ENCODE assay signal across 20 cellular contexts in genomic region chr11:117000741-117001096, GRCh38.
DNase-seq lines count a peak whose midpoint lies in the region; ATAC-seq, FAIRE-seq and TF ChIP-seq lines count a peak whose summit lies in the region.
"Had no signal": no experiment of that assay in that cellular context is flagged by ENCODE, and none has a peak within 500 bp of the region (broad histone marks: within the 10 kb centered on the region; RNA-seq: fewer than 3 reads in every experiment).

No MANE protein-coding gene starts in this region.

- H3K4me1 ChIP-seq in right lobe of liver: no peaks in the 10 kb centered on the region

- H3K9me3 Mint-ChIP-seq in natural killer cell treated with Interleukin-12 subunit alpha and Interleukin-12 subunit beta and Interleukin-15 and Interleukin-18, amount 100 ng/mL, for 72 hours: no peaks in the 10 kb centered on the region
- no peaks in the 10 kb centered on the region for H3K9me3 Mint-ChIP-seq in natural killer cell
- H3K9me3 Mint-ChIP-seq in activated B cell treated with CpG ODN at 0.5 μM for 24 hours: no peaks in the 10 kb centered on the region
- H3K9me3 Mint-ChIP-seq: activated T-cell treated with anti-CD3 and anti-CD28 coated beads, Interleukin-2, amount 50 U/mL, for 24 hours; IgD-negative memory B cell; mesothelial cell of epicardium had no signal

- TF ChIP-seq CTCF in natural killer cell (IDR thresholded peaks at IDR 0.05) (no peak), activated B cell treated with CpG ODN at 0.5 μM for 24 hours (IDR thresholded peaks at IDR 0.05) (no peak), right lobe of liver (IDR thresholded peaks at IDR 0.05) (no peak)

- peaks cover 6% of the 10 kb centered on the region for H3K36me3 Mint-ChIP-seq in natural killer cell treated with Interleukin-12 subunit alpha and Interleukin-12 subunit beta and Interleukin-15 and Interleukin-18, amount 100 ng/mL, for 72 hours
- no peaks in the 10 kb centered on the region for H3K36me3 Mint-ChIP-seq in natural killer cell
- H3K36me3 Mint-ChIP-seq in activated B cell treated with CpG ODN at 0.5 μM for 24 hours (ENCODE audit: low read depth): peaks cover 20% of the 10 kb centered on the region
- H3K36me3 Mint-ChIP-seq: mesothelial cell of epicardium had no signal

- peaks cover 49 to 59% of the 10 kb centered on the region in 2 donors for H3K4me1 Mint-ChIP-seq in natural killer cell treated with Interleukin-12 subunit alpha and Interleukin-12 subunit beta and Interleukin-15 and Interleukin-18, amount 100 ng/mL, for 72 hours (ENCODE audit: low read depth in 2 of 2)
- peaks cover 53 to 62% of the 10 kb centered on the region in 2 donors for H3K4me1 Mint-ChIP-seq in natural killer cell
- H3K4me1 Mint-ChIP-seq in activated B cell treated with CpG ODN at 0.5 μM for 24 hours: peaks cover 66% of the 10 kb centered on the region

- no peak overlapping the region for H3K27ac ChIP-seq in right lobe of liver
- H3K27ac ChIP-seq: vagina had no signal

- no peak overlapping the region for H3K4me3 Mint-ChIP-seq in natural killer cell treated with Interleukin-12 subunit alpha and Interleukin-12 subunit beta and Interleukin-15 and Interleukin-18, amount 100 ng/mL, for 72 hours
- H3K4me3 Mint-ChIP-seq in natural killer cell (no peak overlapping the region), activated B cell treated with CpG ODN at 0.5 μM for 24 hours (no peak overlapping the region)
- H3K4me3 Mint-ChIP-seq: activated CD8-positive, alpha-beta T cell treated with anti-CD3 and anti-CD28 coated beads, Interleukin-2, amount 10 ng/mL, durations not matched to agents 7 days and 5 days; activated T-cell treated with anti-CD3 and anti-CD28 coated beads, Interleukin-2, amount 50 U/mL, for 24 hours; mesothelial cell of epicardium had no signal

- no peak for DNase-seq in natural killer cell treated with Interleukin-12 subunit alpha and Interleukin-12 subunit beta and Interleukin-15 and Interleukin-18, amount 100 ng/mL, for 72 hours (ENCODE audit: low spot score)
- no peak for DNase-seq in natural killer cell
- no peak for DNase-seq in activated B cell treated with CpG ODN at 0.5 μM for 24 hours
- DNase-seq in right lobe of liver: no peak
- no peak for DNase-seq in HPDE6-E6E7 (ENCODE audit: extremely low spot score)
- no peak for DNase-seq in iPS-NIHi11 (ENCODE audit: low spot score)
- DNase-seq: activated CD8-positive, alpha-beta T cell treated with anti-CD3 and anti-CD28 coated beads, Interleukin-2, amount 10 ng/mL, durations not matched to agents 7 days and 5 days; activated naive CD4-positive, alpha-beta T cell treated with Interleukin-2 at 50 U/mL for 16 hours; activated T-cell treated with anti-CD3 and anti-CD28 coated beads, Interleukin-2, amount 50 U/mL, for 24 hours; hippocampal formation; left cardiac atrium; MG63; NCI-H1694 treated with DMSO at 0.1 percent for 48 hours; stimulated activated CD4-positive, alpha-beta T cell treated with anti-CD3 and anti-CD28 coated beads, Interleukin-12 subunit alpha, Interleukin-12 subunit beta, amount 100 ng/mL, for 4 hours; stimulated activated CD8-positive, alpha-beta memory T cell treated with anti-CD3 and anti-CD28 coated beads, Interleukin-4, amount 100 ng/mL, for 48 hours had no signal

- peak; percentile 90 for FAIRE-seq in islet of Langerhans (lab: Jason Lieb, UNC)

- H3K27me3 Mint-ChIP-seq in natural killer cell treated with Interleukin-12 subunit alpha and Interleukin-12 subunit beta and Interleukin-15 and Interleukin-18, amount 100 ng/mL, for 72 hours: no peaks in the 10 kb centered on the region
- H3K27me3 Mint-ChIP-seq in natural killer cell (ENCODE audit: low read depth in 2 of 2) (no peaks in the 10 kb centered on the region), activated B cell treated with CpG ODN at 0.5 μM for 24 hours (no peaks in the 10 kb centered on the region)
- H3K27me3 Mint-ChIP-seq: activated T-cell treated with anti-CD3 and anti-CD28 coated beads, Interleukin-2, amount 50 U/mL, for 24 hours; IgD-negative memory B cell had no signal

- POLR2A ChIA-PET in activated B cell treated with CpG ODN at 0.5 μM for 24 hours (lab: Charles Lee): interaction anchor here (1.1 to 1.2 kb wide), 3 partner anchors 8 to 19 kb away, joined by 3 to 14 read pairs (median 5); no protein-coding TSS in a partner anchor

- peak overlapping the region; percentile 42 to 55 for H3K27ac Mint-ChIP-seq in natural killer cell treated with Interleukin-12 subunit alpha and Interleukin-12 subunit beta and Interleukin-15 and Interleukin-18, amount 100 ng/mL, for 72 hours
- H3K27ac Mint-ChIP-seq in natural killer cell (peak overlapping the region in 1 of 2 donors; percentile 11), activated B cell treated with CpG ODN at 0.5 μM for 24 hours (peak overlapping the region; percentile 0)
- H3K27ac Mint-ChIP-seq: activated CD8-positive, alpha-beta T cell treated with anti-CD3 and anti-CD28 coated beads, Interleukin-2, amount 10 ng/mL, durations not matched to agents 7 days and 5 days; activated T-cell treated with anti-CD3 and anti-CD28 coated beads, Interleukin-2, amount 50 U/mL, for 24 hours; mesothelial cell of epicardium had no signal

- no peaks in the 10 kb centered on the region for H3K36me3 ChIP-seq in right lobe of liver
- H3K36me3 ChIP-seq: MG63, vagina had no signal

- no peak for TF ChIP-seq POLR2A in right lobe of liver (IDR thresholded peaks at IDR 0.05)

- H3K27me3 ChIP-seq in right lobe of liver: no peaks in the 10 kb centered on the region
- H3K27me3 ChIP-seq: MG63, vagina had no signal

- no peak for ATAC-seq in natural killer cell treated with Interleukin-12 subunit alpha and Interleukin-12 subunit beta and Interleukin-15 and Interleukin-18, amount 100 ng/mL, for 72 hours
- ATAC-seq in natural killer cell: no peak
- ATAC-seq in activated B cell treated with CpG ODN at 0.5 μM for 24 hours (ENCODE audit: low read depth): no peak
- ATAC-seq in HG03521 (IDR thresholded peaks at IDR 0.05; ENCODE audit: unreplicated experiment): no peak
- no peak for ATAC-seq in right lobe of liver
- ATAC-seq: activated CD8-positive, alpha-beta T cell treated with anti-CD3 and anti-CD28 coated beads, Interleukin-2, amount 10 ng/mL, durations not matched to agents 7 days and 5 days had no signal

- H3K9me3 ChIP-seq in right lobe of liver: no peaks in the 10 kb centered on the region
- H3K9me3 ChIP-seq: MG63, vagina had no signal

- intact Hi-C loops in natural killer cell (cut with micrococcal nuclease): no loop called here
- intact Hi-C loops in activated B cell treated with CpG ODN at 0.5 μM for 24 hours (cut with micrococcal nuclease): loop anchor here (2.0 kb wide), 1 partner anchor 14 kb away; no protein-coding TSS in a partner anchor
- intact Hi-C loops in right lobe of liver (cut with DNase I): no loop called here

- WGBS in right lobe of liver (ENCODE audit: insufficient coverage, low coverage, low lambda C conversion rate, missing lambda C conversion rate): 60% methylated on average over 3 of the region's 3 CpGs

- no peak overlapping the region for H3K4me3 ChIP-seq in right lobe of liver
- H3K4me3 ChIP-seq: MG63, vagina had no signal

- CTCF ChIA-PET in activated B cell treated with CpG ODN at 0.5 μM for 24 hours (lab: Charles Lee): no interaction called here
